In the genomic region with DNA sequence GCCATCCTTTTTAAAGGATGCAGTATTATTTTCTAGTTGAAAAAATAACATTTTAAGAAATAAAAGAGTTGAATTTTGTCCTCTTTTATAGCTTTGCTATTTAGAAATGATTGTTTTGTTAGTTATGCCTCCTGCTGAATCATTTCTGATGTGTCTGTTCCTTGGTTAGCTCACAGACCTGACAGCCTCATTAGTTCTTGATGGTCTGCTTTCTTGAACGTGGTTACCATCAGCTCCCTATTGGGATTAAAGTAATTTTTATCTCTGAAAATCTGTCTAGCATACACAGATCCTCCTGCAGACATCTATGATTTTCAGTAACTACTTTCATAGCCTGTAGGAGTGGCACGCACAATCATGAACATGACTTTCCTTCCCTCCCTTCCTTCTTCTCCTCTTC, we compare ENCODE assay signal across 24 cellular contexts.
"Had no signal": no experiment of that assay in that cellular context is flagged by ENCODE, and none has a peak within 500 bp of the region (broad histone marks: within the 10 kb centered on the region; RNA-seq: fewer than 3 reads in every experiment).

No MANE protein-coding gene starts in this region.

- H3K27me3 Mint-ChIP-seq: activated naive CD8-positive, alpha-beta T cell treated with anti-CD3 and anti-CD28 coated beads, Interleukin-2, amount 50 U/mL, for 24 hours; dendritic cell treated with granulocyte-macrophage colony-stimulating factor and Interleukin-4, amounts not matched to agents 40 ng/mL and 50 ng/mL, for 4 days had no signal

- H3K9me3 Mint-ChIP-seq: activated naive CD4-positive, alpha-beta T cell treated with anti-CD3 and anti-CD28 coated beads for 36 hours; activated naive CD8-positive, alpha-beta T cell treated with anti-CD3 and anti-CD28 coated beads, Interleukin-2, amount 50 U/mL, for 24 hours; dendritic cell treated with granulocyte-macrophage colony-stimulating factor and Interleukin-4, amounts not matched to agents 40 ng/mL and 50 ng/mL, for 4 days had no signal

- H3K27ac Mint-ChIP-seq: activated naive CD4-positive, alpha-beta T cell treated with anti-CD3 and anti-CD28 coated beads for 36 hours; activated naive CD8-positive, alpha-beta T cell treated with anti-CD3 and anti-CD28 coated beads, Interleukin-2, amount 50 U/mL, for 24 hours; dendritic cell treated with granulocyte-macrophage colony-stimulating factor and Interleukin-4, amounts not matched to agents 40 ng/mL and 50 ng/mL, for 4 days had no signal

- H3K4me3 Mint-ChIP-seq: activated naive CD4-positive, alpha-beta T cell treated with anti-CD3 and anti-CD28 coated beads for 36 hours; activated naive CD8-positive, alpha-beta T cell treated with anti-CD3 and anti-CD28 coated beads, Interleukin-2, amount 50 U/mL, for 24 hours; activated T-cell treated with anti-CD3 and anti-CD28 coated beads, Interleukin-2, amount 50 U/mL, for 4 hours; dendritic cell treated with granulocyte-macrophage colony-stimulating factor and Interleukin-4, amounts not matched to agents 40 ng/mL and 50 ng/mL, for 4 days; naive B cell had no signal

- H3K36me3 Mint-ChIP-seq: naive B cell had no signal

- FAIRE-seq: keratinocyte had no signal

- ATAC-seq: activated naive CD8-positive, alpha-beta T cell treated with anti-CD3 and anti-CD28 coated beads, Interleukin-2, amount 50 U/mL, for 24 hours; body of pancreas; heart right ventricle; lower lobe of right lung; psoas muscle; right cardiac atrium had no signal

- DNase-seq: activated CD4-positive, alpha-beta T cell treated with anti-CD3 and anti-CD28 coated beads for 1 hour; activated CD4-positive, alpha-beta T cell treated with anti-CD3 and anti-CD28 coated beads, Interleukin-2, amount 50 U/mL, for 1 hour; activated CD8-positive, alpha-beta memory T cell treated with anti-CD3 and anti-CD28 coated beads for 24 hours; activated CD8-positive, alpha-beta memory T cell treated with anti-CD3 and anti-CD28 coated beads, Interleukin-2, amount 50 U/mL, for 4 hours; activated effector memory CD4-positive, alpha-beta T cell treated with Interleukin-2 at 50 U/mL for 16 hours; activated naive CD8-positive, alpha-beta T cell treated with anti-CD3 and anti-CD28 coated beads, Interleukin-2, amount 50 U/mL, for 24 hours; activated T-cell treated with anti-CD3 and anti-CD28 coated beads, Interleukin-2, amount 50 U/mL, for 4 hours; anterior cingulate cortex; body of pancreas; effector CD4-positive, alpha-beta T cell; erythroblast; heart right ventricle; lower lobe of right lung; mesendoderm; naive B cell; psoas muscle; right cardiac atrium; stimulated activated CD4-positive, alpha-beta T cell treated with anti-CD3 and anti-CD28 coated beads, Interleukin-12 subunit alpha, Interleukin-12 subunit beta, amount 100 ng/mL, for 4 hours; stomach; T-helper 1 cell; T-helper 9 cell had no signal
